ENCODE assay signal across 3 cellular contexts in the genomic region with DNA sequence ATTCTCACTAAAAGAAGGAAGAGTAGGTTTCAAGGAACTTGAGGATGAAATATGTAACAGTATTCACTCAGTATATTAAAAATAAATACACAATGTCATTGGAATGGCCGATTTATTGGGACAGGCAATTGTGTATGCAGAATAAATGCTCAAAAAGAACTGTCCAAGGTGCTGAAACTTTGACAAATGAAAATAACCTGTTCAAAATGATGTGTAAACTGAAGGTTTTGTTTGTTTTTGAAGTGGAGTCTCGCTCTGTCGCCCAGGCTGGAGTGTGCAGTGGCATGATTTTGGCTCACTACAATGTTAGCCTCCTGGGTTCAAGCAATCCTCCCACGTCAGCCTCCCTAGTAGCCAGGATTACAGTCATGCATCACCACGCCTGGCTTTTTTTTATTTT.
TF ChIP-seq lines count a peak whose summit lies in the region.

No MANE protein-coding gene starts in this region.

TF ChIP-seq in HCT116, 20 proteins besides CTCF, POLR2A, EP300 and RAD21:
- no peak for TF ChIP-seq ZBTB33 (IDR thresholded peaks at IDR 0.05; ENCODE audit: extremely low read depth, insufficient replicate concordance, low read length)
- TF ChIP-seq REST (IDR thresholded peaks at IDR 0.05; ENCODE audit: low read depth) = peak; percentile 39
- TF ChIP-seq EZH2 (IDR thresholded peaks at IDR 0.05) = no peak
- no peak for TF ChIP-seq ATF3 (IDR thresholded peaks at IDR 0.05)

TF ChIP-seq in GM12878, 131 proteins besides CTCF, POLR2A, EP300 and RAD21:
- TF ChIP-seq ELK1 (IDR thresholded peaks at IDR 0.05; ENCODE audit: low read depth, low read length) (no peak), RAD51 (IDR thresholded peaks at IDR 0.05) (no peak), POU2F2 (IDR thresholded peaks at IDR 0.05; ENCODE audit: borderline replicate concordance, low read depth, low read length) (no peak), JUNB (IDR thresholded peaks at IDR 0.05) (no peak), REST (IDR thresholded peaks at IDR 0.05; ENCODE audit: low read depth, low read length) (peak; percentile 73; the same call in 1 of the 2 replicates), DPF2 (IDR thresholded peaks at IDR 0.05) (no peak), BHLHE40 (IDR thresholded peaks at IDR 0.05; ENCODE audit: borderline replicate concordance in 1 of 2, low read depth in 2 of 2, low read length in 1 of 2) (no peak)
TF ChIP-seq in GM12878: peak in this region for 1.

TF ChIP-seq in liver, 16 proteins besides CTCF, POLR2A, EP300 and RAD21:
- TF ChIP-seq HNF4A (conservative IDR thresholded peaks at IDR 0.05) (no peak), REST (IDR thresholded peaks at IDR 0.05) (peak; percentile 98), JUND (IDR thresholded peaks at IDR 0.05) (no peak)
